In genomic region chr1:94302497-94302896, GRCh38 we compare ENCODE assay signal across 28 cellular contexts.
"Had no signal": no experiment of that assay in that cellular context is flagged by ENCODE, and none has a peak within 500 bp of the region (broad histone marks: within the 10 kb centered on the region; RNA-seq: fewer than 3 reads in every experiment).

No MANE protein-coding gene starts in this region.

- H3K9me3 ChIP-seq: body of pancreas, left lung, thyroid gland had no signal

- H3K27me3 ChIP-seq: body of pancreas, cardiac muscle cell, left lung, thyroid gland had no signal

- H3K36me3 ChIP-seq: cardiac muscle cell, left lung, thyroid gland had no signal

- H3K4me3 ChIP-seq: body of pancreas, cardiac muscle cell, left lung, thyroid gland had no signal

- FAIRE-seq: TTC549 had no signal

- H3K9me3 Mint-ChIP-seq: activated T-helper 1 cell treated with anti-CD3 and anti-CD28 coated beads, Interleukin-12 subunit alpha, Interleukin-12 subunit beta, Interleukin-2, Interleukin-4 antibody, amounts not matched to agents 30 ng/mL and 10 ng/mL and 1 ng/mL, durations not matched to agents 14 hours and 24 hours and 36 hours; mesothelial cell of epicardium; nephron; stimulated activated naive CD8-positive, alpha-beta T cell treated with anti-CD3 and anti-CD28 coated beads, Interleukin-15, Interleukin-2, amounts not matched to agents 100 ng/mL and 50 ng/mL, for 24 hours had no signal

- ATAC-seq: activated CD4-positive, alpha-beta T cell treated with anti-CD3 and anti-CD28 coated beads for 36 hours; activated CD8-positive, alpha-beta memory T cell treated with anti-CD3 and anti-CD28 coated beads, Interleukin-2, amount 10 ng/mL, durations not matched to agents 7 days and 5 days; body of pancreas; left lung; right cardiac atrium had no signal

- H3K9ac ChIP-seq: parathyroid adenoma had no signal

- H2AFZ ChIP-seq: parathyroid adenoma had no signal

- H3K4me1 ChIP-seq: body of pancreas had no signal

- H3K27ac ChIP-seq: body of pancreas, cardiac muscle cell, parathyroid adenoma, thyroid gland had no signal

- H3K4me1 Mint-ChIP-seq: activated B cell treated with CpG ODN at 0.5 μM for 24 hours; activated CD4-positive, alpha-beta T cell treated with anti-CD3 and anti-CD28 coated beads for 36 hours; activated CD8-positive, alpha-beta memory T cell treated with anti-CD3 and anti-CD28 coated beads, Interleukin-2, amount 10 ng/mL, durations not matched to agents 7 days and 5 days had no signal

- DNase-seq: activated B cell treated with CpG ODN at 0.5 μM for 24 hours; activated CD4-positive, alpha-beta T cell treated with anti-CD3 and anti-CD28 coated beads for 36 hours; activated CD4-positive, alpha-beta T cell treated with anti-CD3 and anti-CD28 coated beads, Interleukin-2, amount 50 U/mL, for 48 hours; activated CD8-positive, alpha-beta memory T cell treated with anti-CD3 and anti-CD28 coated beads, Interleukin-2, amount 10 ng/mL, durations not matched to agents 7 days and 5 days; activated gamma-delta T cell; activated naive CD4-positive, alpha-beta T cell treated with anti-CD3 and anti-CD28 coated beads, Interleukin-2, amount 50 U/mL, for 16 hours; activated T-cell treated with anti-CD3 and anti-CD28 coated beads for 4 hours; anterior cingulate cortex; body of pancreas; effector CD8-positive, alpha-beta T cell; erythroblast; foreskin melanocyte; hippocampal formation; kidney glomerular epithelial cell; left lung; nucleus accumbens; right cardiac atrium; stimulated activated CD4-positive, alpha-beta T cell treated with anti-CD3 and anti-CD28 coated beads, Interleukin-1b, Interleukin-23, amount 100 ng/mL, for 48 hours; substantia nigra; T-helper 1 cell; thyroid gland had no signal

- H3K4me3 Mint-ChIP-seq: activated B cell treated with CpG ODN at 0.5 μM for 24 hours; activated CD4-positive, alpha-beta T cell treated with anti-CD3 and anti-CD28 coated beads for 36 hours; activated CD8-positive, alpha-beta memory T cell treated with anti-CD3 and anti-CD28 coated beads, Interleukin-2, amount 10 ng/mL, durations not matched to agents 7 days and 5 days; activated T-helper 1 cell treated with anti-CD3 and anti-CD28 coated beads, Interleukin-12 subunit alpha, Interleukin-12 subunit beta, Interleukin-2, Interleukin-4 antibody, amounts not matched to agents 30 ng/mL and 10 ng/mL and 1 ng/mL, durations not matched to agents 14 hours and 24 hours and 36 hours; mesothelial cell of epicardium; nephron; stimulated activated naive CD8-positive, alpha-beta T cell treated with anti-CD3 and anti-CD28 coated beads, Interleukin-15, Interleukin-2, amounts not matched to agents 100 ng/mL and 50 ng/mL, for 24 hours had no signal

- H3K36me3 Mint-ChIP-seq: activated CD8-positive, alpha-beta memory T cell treated with anti-CD3 and anti-CD28 coated beads, Interleukin-2, amount 10 ng/mL, durations not matched to agents 7 days and 5 days; mesothelial cell of epicardium had no signal

- H3K27ac Mint-ChIP-seq: activated B cell treated with CpG ODN at 0.5 μM for 24 hours; activated CD4-positive, alpha-beta T cell treated with anti-CD3 and anti-CD28 coated beads for 36 hours; activated CD8-positive, alpha-beta memory T cell treated with anti-CD3 and anti-CD28 coated beads, Interleukin-2, amount 10 ng/mL, durations not matched to agents 7 days and 5 days; activated T-helper 1 cell treated with anti-CD3 and anti-CD28 coated beads, Interleukin-12 subunit alpha, Interleukin-12 subunit beta, Interleukin-2, Interleukin-4 antibody, amounts not matched to agents 30 ng/mL and 10 ng/mL and 1 ng/mL, durations not matched to agents 14 hours and 24 hours and 36 hours; mesothelial cell of epicardium; nephron; stimulated activated naive CD8-positive, alpha-beta T cell treated with anti-CD3 and anti-CD28 coated beads, Interleukin-15, Interleukin-2, amounts not matched to agents 100 ng/mL and 50 ng/mL, for 24 hours had no signal
